17 cellular contexts compared by ENCODE assay signal in the genomic region with DNA sequence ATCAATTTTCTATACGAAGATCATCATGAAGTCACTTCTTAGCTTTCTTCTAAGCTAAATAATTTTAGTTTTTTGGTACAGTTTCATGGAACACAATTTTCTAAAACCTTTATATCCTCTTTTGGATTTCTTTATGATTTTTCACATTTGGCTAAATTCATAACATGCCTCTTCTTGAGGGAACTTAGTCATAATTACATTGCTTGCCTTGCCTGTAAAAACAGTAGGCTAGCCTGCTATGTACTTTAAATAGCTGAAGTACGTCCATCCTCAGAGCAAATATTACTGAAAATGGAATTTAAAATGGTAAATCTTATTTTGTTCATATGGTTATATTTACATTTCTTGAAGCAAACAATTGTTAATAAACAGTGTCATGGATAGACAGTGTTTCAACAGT.
"Had no signal": no experiment of that assay in that cellular context is flagged by ENCODE, and none has a peak within 500 bp of the region (broad histone marks: within the 10 kb centered on the region; RNA-seq: fewer than 3 reads in every experiment).

No MANE protein-coding gene starts in this region.

- H3K36me3 ChIP-seq: breast epithelium had no signal

- H3K4me2 ChIP-seq: smooth muscle cell had no signal

- DNase-seq: activated CD4-positive, alpha-beta T cell treated with anti-CD3 and anti-CD28 coated beads, Interleukin-2, amount 50 U/mL, for 4 hours; activated effector memory CD4-positive, alpha-beta T cell treated with anti-CD3 and anti-CD28 coated beads, Interleukin-2, amount 50 U/mL, for 16 hours; activated T-cell treated with anti-CD3 and anti-CD28 coated beads, Interleukin-2, amount 50 U/mL, for 24 hours; amygdala; immature natural killer cell; left colon; mucosa of descending colon; naive thymus-derived CD8-positive, alpha-beta T cell had no signal

- FAIRE-seq: colon had no signal

- H3K4me1 ChIP-seq: breast epithelium, right atrium auricular region, tibial nerve, vagina had no signal

- ATAC-seq: activated CD4-positive, CD25-positive, alpha-beta regulatory T cell treated with anti-CD3 and anti-CD28 coated beads, Interleukin-2, amount 50 U/mL, for 24 hours; activated naive CD4-positive, alpha-beta T cell treated with anti-CD3 and anti-CD28 coated beads, Interleukin-2, amount 50 U/mL, for 72 hours; left colon; mucosa of descending colon; naive thymus-derived CD8-positive, alpha-beta T cell; stimulated activated memory B cell treated with anti-CD40 and anti-IgM and Interleukin-4, amounts not matched to agents 10 μg/mL and 1 μg/mL and 100 μg/mL, for 72 hours had no signal

- H3K27me3 ChIP-seq: breast epithelium, right atrium auricular region, tibial nerve, vagina had no signal

- H3K9me3 ChIP-seq: breast epithelium, mucosa of descending colon, right atrium auricular region, tibial nerve, vagina had no signal

- H3K27ac ChIP-seq: breast epithelium, right atrium auricular region, tibial nerve, vagina had no signal

- H3K4me3 ChIP-seq: breast epithelium, mucosa of descending colon, right atrium auricular region, smooth muscle cell, tibial nerve, vagina had no signal
